8 cellular contexts compared by ENCODE assay signal in genomic region chr10:72326665-72327603, GRCh38. TPM values are rescaled to one million over a fixed set of nuclear protein-coding genes. Genes with fewer than 3 reads are reported as not detected.
DNase-seq lines count a peak whose midpoint lies in the region; TF ChIP-seq lines count a peak whose summit lies in the region.
"Not testable (repeated sequence)": the region's sequence is repeated elsewhere in the genome, so short reads cannot be mapped to it uniquely, and the experiment has no call there.

No MANE protein-coding gene starts in this region.

- not testable (repeated sequence) for H2BK120ac ChIP-seq in neuronal stem cell (ENCODE audit: low read depth, low read length)

- not testable (repeated sequence) for H3K27me3 Mint-ChIP-seq in activated naive CD8-positive, alpha-beta T cell

- WGBS in neuronal stem cell (ENCODE audit: extremely low coverage in 2 of 2, insufficient read length in 2 of 2, insufficient replicate concordance in 1 of 2), 2 donors = no CpG with 5 or more reads among the region's 32 CpGs

- not testable (repeated sequence) for H2BK5ac ChIP-seq in neuronal stem cell (ENCODE audit: low read length)

- H3K79me1 ChIP-seq in neuronal stem cell (ENCODE audit: low read depth, low read length) = not testable (repeated sequence)

- not testable (repeated sequence) for H3K14ac ChIP-seq in neuronal stem cell (ENCODE audit: low read length)

- not testable (repeated sequence) for H2BK15ac ChIP-seq in neuronal stem cell (ENCODE audit: low read length)

- not testable (repeated sequence) for H4K91ac ChIP-seq in neuronal stem cell (ENCODE audit: low read depth, low read length, poor library complexity)

- not testable (repeated sequence) for H3K9me3 Mint-ChIP-seq in activated naive CD8-positive, alpha-beta T cell (ENCODE audit: low read depth)

- H2AK5ac ChIP-seq in neuronal stem cell (ENCODE audit: low read depth, low read length) = not testable (repeated sequence)

- H3K9ac ChIP-seq in BLaER1 = peak overlapping the region; percentile 34; the same call in 1 of the 2 replicates
- H3K9ac ChIP-seq in neuronal stem cell (ENCODE audit: low read depth, low read length, poor library complexity) = not testable (repeated sequence)

- H4K20me1 ChIP-seq in BLaER1 = not testable (repeated sequence)

- peak overlapping the region; percentile 97 for H3K4me3 Mint-ChIP-seq in activated naive CD8-positive, alpha-beta T cell

- H3K27ac ChIP-seq in BLaER1 (peak overlapping the region; percentile 80; the same call in 1 of the 2 replicates), KOPT-K1 (ENCODE audit: low read depth, low read length, poor library complexity, severe bottlenecking) (peak overlapping the region; percentile 56)
- not testable (repeated sequence) for H3K27ac ChIP-seq in neuronal stem cell (replicated peaks; ENCODE audit: low read length)

- not testable (repeated sequence) for H3K18ac ChIP-seq in neuronal stem cell (ENCODE audit: low read length)

- H3K4me3 ChIP-seq in BLaER1 = peak overlapping the region; percentile 1; the same call in 1 of the 2 replicates
- not testable (repeated sequence) for H3K4me3 ChIP-seq in neuronal stem cell (ENCODE audit: low read length in 2 of 2)

- H2BK12ac ChIP-seq in neuronal stem cell (ENCODE audit: low read length) = peak overlapping the region; percentile 25

- DNase-seq in T-helper 9 cell = peak; percentile 28
- peak; percentile 93 for DNase-seq in activated CD8-positive, alpha-beta memory T cell treated with anti-CD3 and anti-CD28 coated beads, Interleukin-2, amount 50 U/mL, for 48 hours
- peak; percentile 56 to 60 for DNase-seq in erythroblast (lab: John Stamatoyannopoulos, UW)
- DNase-seq in neuronal stem cell (ENCODE audit: low spot score) = not testable (repeated sequence)
- DNase-seq in stimulated activated CD8-positive, alpha-beta memory T cell treated with anti-CD3 and anti-CD28 coated beads, Interleukin-12 subunit alpha, Interleukin-12 subunit beta, amount 100 ng/mL, for 4 hours (ENCODE audit: low read depth) = peak; percentile 37

- H3K4me1 Mint-ChIP-seq in activated naive CD8-positive, alpha-beta T cell (ENCODE audit: low read depth) = peaks cover 73% of the 10 kb centered on the region

- not testable (repeated sequence) for H3K27me3 ChIP-seq in BLaER1; neuronal stem cell (ENCODE audit: control insufficient read depth in 3 of 3, insufficient read depth in 3 of 3, low read depth in 1 of 3, low read length in 3 of 3)

- H3K4me1 ChIP-seq in BLaER1 = peaks cover 95% of the 10 kb centered on the region
- peaks cover 33 to 38% of the 10 kb centered on the region in 2 donors for H3K4me1 ChIP-seq in neuronal stem cell (ENCODE audit: control insufficient read depth in 2 of 2, insufficient read depth in 1 of 2, low read depth in 1 of 2, low read length in 2 of 2)

- H2AFZ ChIP-seq in neuronal stem cell (ENCODE audit: low read length) = not testable (repeated sequence)

- not testable (repeated sequence) for H3K4ac ChIP-seq in neuronal stem cell (ENCODE audit: low read length)

- H3K36me3 ChIP-seq in BLaER1; KOPT-K1 (ENCODE audit: insufficient read depth, low read length); neuronal stem cell (replicated peaks in 1 of 2; ENCODE audit: control insufficient read depth in 2 of 2, insufficient read depth in 2 of 2, low read length in 2 of 2): not testable (repeated sequence)

- peak overlapping the region; percentile 96 for H3K27ac Mint-ChIP-seq in activated naive CD8-positive, alpha-beta T cell

- H4K8ac ChIP-seq in neuronal stem cell (ENCODE audit: low read depth, low read length) = not testable (repeated sequence)

- not testable (repeated sequence) for H3K23ac ChIP-seq in neuronal stem cell (ENCODE audit: low read depth, low read length, poor library complexity)

- H3K4me2 ChIP-seq in BLaER1 = peak overlapping the region; percentile 96
- not testable (repeated sequence) for H3K4me2 ChIP-seq in neuronal stem cell (ENCODE audit: insufficient read depth, low read length, poor library complexity, severe bottlenecking)

- H3K36me3 Mint-ChIP-seq in activated naive CD8-positive, alpha-beta T cell = not testable (repeated sequence)

- not testable (repeated sequence) for H3K9me3 ChIP-seq in BLaER1; KOPT-K1 (ENCODE audit: insufficient read depth, low read length, poor library complexity, severe bottlenecking); neuronal stem cell (replicated peaks in 1 of 2; ENCODE audit: control insufficient read depth in 2 of 2, insufficient read depth in 1 of 2, low read depth in 1 of 2, low read length in 2 of 2)

- TF ChIP-seq POLR2A in erythroblast (IDR thresholded peaks at IDR 0.05; ENCODE audit: low read length) = peak; percentile 76

RNA-seq across cellular contexts. Expression of gene DNAJB12, which starts 27.8 kb away (rescaled TPM):
- polyA plus RNA-seq in neuronal stem cell (2013, experiment 1 of 2) = 10.8 TPM
- polyA plus RNA-seq in neuronal stem cell (2013, experiment 2 of 2) = 10.2 TPM

RNA-seq across cellular contexts. Expression of gene DDIT4, which starts 53.2 kb away (rescaled TPM):
- 58.0 TPM for polyA plus RNA-seq in neuronal stem cell (2013, experiment 1 of 2)
- 58.6 TPM for polyA plus RNA-seq in neuronal stem cell (2013, experiment 2 of 2)
